ENCODE assay signal across 1 cellular context in genomic region chr12:132454154-132454948, GRCh38.
TF ChIP-seq lines count a peak whose summit lies in the region.

No MANE protein-coding gene starts in this region.

TF ChIP-seq in HEK293, 187 proteins besides CTCF, POLR2A, EP300 and RAD21 (continued from another document):
- TF ChIP-seq, protein P1, sequence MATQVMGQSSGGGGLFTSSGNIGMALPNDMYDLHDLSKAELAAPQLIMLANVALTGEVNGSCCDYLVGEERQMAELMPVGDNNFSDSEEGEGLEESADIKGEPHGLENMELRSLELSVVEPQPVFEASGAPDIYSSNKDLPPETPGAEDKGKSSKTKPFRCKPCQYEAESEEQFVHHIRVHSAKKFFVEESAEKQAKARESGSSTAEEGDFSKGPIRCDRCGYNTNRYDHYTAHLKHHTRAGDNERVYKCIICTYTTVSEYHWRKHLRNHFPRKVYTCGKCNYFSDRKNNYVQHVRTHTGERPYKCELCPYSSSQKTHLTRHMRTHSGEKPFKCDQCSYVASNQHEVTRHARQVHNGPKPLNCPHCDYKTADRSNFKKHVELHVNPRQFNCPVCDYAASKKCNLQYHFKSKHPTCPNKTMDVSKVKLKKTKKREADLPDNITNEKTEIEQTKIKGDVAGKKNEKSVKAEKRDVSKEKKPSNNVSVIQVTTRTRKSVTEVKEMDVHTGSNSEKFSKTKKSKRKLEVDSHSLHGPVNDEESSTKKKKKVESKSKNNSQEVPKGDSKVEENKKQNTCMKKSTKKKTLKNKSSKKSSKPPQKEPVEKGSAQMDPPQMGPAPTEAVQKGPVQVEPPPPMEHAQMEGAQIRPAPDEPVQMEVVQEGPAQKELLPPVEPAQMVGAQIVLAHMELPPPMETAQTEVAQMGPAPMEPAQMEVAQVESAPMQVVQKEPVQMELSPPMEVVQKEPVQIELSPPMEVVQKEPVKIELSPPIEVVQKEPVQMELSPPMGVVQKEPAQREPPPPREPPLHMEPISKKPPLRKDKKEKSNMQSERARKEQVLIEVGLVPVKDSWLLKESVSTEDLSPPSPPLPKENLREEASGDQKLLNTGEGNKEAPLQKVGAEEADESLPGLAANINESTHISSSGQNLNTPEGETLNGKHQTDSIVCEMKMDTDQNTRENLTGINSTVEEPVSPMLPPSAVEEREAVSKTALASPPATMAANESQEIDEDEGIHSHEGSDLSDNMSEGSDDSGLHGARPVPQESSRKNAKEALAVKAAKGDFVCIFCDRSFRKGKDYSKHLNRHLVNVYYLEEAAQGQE (tag by site-specific recombination; IDR thresholded peaks at IDR 0.05), result no peak
- TF ChIP-seq, protein P2, sequence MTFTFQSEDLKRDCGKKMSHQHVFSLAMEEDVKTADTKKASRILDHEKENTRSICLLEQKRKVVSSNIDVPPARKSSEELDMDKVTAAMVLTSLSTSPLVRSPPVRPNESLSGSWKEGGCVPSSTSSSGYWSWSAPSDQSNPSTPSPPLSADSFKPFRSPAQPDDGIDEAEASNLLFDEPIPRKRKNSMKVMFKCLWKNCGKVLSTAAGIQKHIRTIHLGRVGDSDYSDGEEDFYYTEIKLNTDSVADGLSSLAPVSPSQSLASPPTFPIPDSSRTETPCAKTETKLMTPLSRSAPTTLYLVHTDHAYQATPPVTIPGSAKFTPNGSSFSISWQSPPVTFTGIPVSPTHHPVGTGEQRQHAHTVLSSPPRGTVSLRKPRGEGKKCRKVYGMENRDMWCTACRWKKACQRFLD (tag by site-specific recombination; IDR thresholded peaks at IDR 0.05), result no peak
